ENCODE assay signal across 11 cellular contexts in genomic region chr10:10209152-10209551, GRCh38.
DNase-seq lines count a peak whose midpoint lies in the region; ATAC-seq and TF ChIP-seq lines count a peak whose summit lies in the region.
"Had no signal": no experiment of that assay in that cellular context is flagged by ENCODE, and none has a peak within 500 bp of the region (broad histone marks: within the 10 kb centered on the region; RNA-seq: fewer than 3 reads in every experiment).

No MANE protein-coding gene starts in this region.

- H3K79me2 ChIP-seq in smooth muscle cell (ENCODE audit: low read depth), result no peaks in the 10 kb centered on the region

- H3K27me3 ChIP-seq in smooth muscle cell (ENCODE audit: low read depth), result no peaks in the 10 kb centered on the region
- H3K27me3 ChIP-seq: neutrophil had no signal

- peak; percentile 53 for ATAC-seq in GM21825 (IDR thresholded peaks at IDR 0.05; ENCODE audit: unreplicated experiment)
- ATAC-seq in Right ventricle myocardium superior (ENCODE audit: poor library complexity), result peak; percentile 74

- H3K4me3 ChIP-seq in smooth muscle cell, result no peak overlapping the region

- no peaks in the 10 kb centered on the region for H4K20me1 ChIP-seq in smooth muscle cell (ENCODE audit: low read depth)

- H3K36me3 Mint-ChIP-seq in activated naive CD4-positive, alpha-beta T cell treated with anti-CD3 and anti-CD28 coated beads, Interleukin-2, amount 10 ng/mL, durations not matched to agents 7 days and 5 days, result no peaks in the 10 kb centered on the region

- H3K4me3 Mint-ChIP-seq in activated naive CD4-positive, alpha-beta T cell treated with anti-CD3 and anti-CD28 coated beads, Interleukin-2, amount 10 ng/mL, durations not matched to agents 7 days and 5 days, result no peak overlapping the region

- H3K27me3 Mint-ChIP-seq in activated naive CD4-positive, alpha-beta T cell treated with anti-CD3 and anti-CD28 coated beads, Interleukin-2, amount 10 ng/mL, durations not matched to agents 7 days and 5 days, result no peaks in the 10 kb centered on the region

- no peak overlapping the region for H3K27ac Mint-ChIP-seq in activated naive CD4-positive, alpha-beta T cell treated with anti-CD3 and anti-CD28 coated beads, Interleukin-2, amount 10 ng/mL, durations not matched to agents 7 days and 5 days

- CTCF ChIA-PET in activated naive CD4-positive, alpha-beta T cell treated with anti-CD3 and anti-CD28 coated beads, Interleukin-2, amount 10 ng/mL, durations not matched to agents 7 days and 5 days (lab: Charles Lee), result no interaction called here

- no peaks in the 10 kb centered on the region for H3K4me1 Mint-ChIP-seq in activated naive CD4-positive, alpha-beta T cell treated with anti-CD3 and anti-CD28 coated beads, Interleukin-2, amount 10 ng/mL, durations not matched to agents 7 days and 5 days

- peaks cover 3% of the 10 kb centered on the region for H3K9me3 Mint-ChIP-seq in activated naive CD4-positive, alpha-beta T cell treated with anti-CD3 and anti-CD28 coated beads, Interleukin-2, amount 10 ng/mL, durations not matched to agents 7 days and 5 days

- H3K9ac ChIP-seq in smooth muscle cell (ENCODE audit: low read depth), result no peak overlapping the region

- 16% methylated on average over 3 of the region's 3 CpGs for WGBS in smooth muscle cell (ENCODE audit: low lambda C conversion rate)

- no peaks in the 10 kb centered on the region for H3K4me1 ChIP-seq in smooth muscle cell (ENCODE audit: low read depth)

- H3F3A ChIP-seq in smooth muscle cell (ENCODE audit: low read depth), result peaks cover 4% of the 10 kb centered on the region

- H2AFZ ChIP-seq in smooth muscle cell (ENCODE audit: low read depth), result peak overlapping the region; percentile 76

- H3K27ac ChIP-seq in smooth muscle cell (ENCODE audit: low read depth), result peak overlapping the region; percentile 29
- H3K27ac ChIP-seq: neutrophil had no signal

- no peaks in the 10 kb centered on the region for H3K36me3 ChIP-seq in smooth muscle cell (ENCODE audit: low read depth)
- H3K36me3 ChIP-seq: neutrophil had no signal

- intact Hi-C loops in Right ventricle myocardium superior (cut with DNase I), result no loop called here

- DNase-seq in NOMO-1 treated with DMSO at 0.1 percent for 48 hours (lab: John Stamatoyannopoulos, UW; ENCODE audit: unreplicated experiment), result peak; percentile 17
- peak; percentile 42 for DNase-seq in Right ventricle myocardium superior
- peak; percentile 10 for DNase-seq in smooth muscle cell (lab: John Stamatoyannopoulos, UW; ENCODE audit: unreplicated experiment)
- no peak for DNase-seq in RPMI8226
- no peak for DNase-seq in activated naive CD4-positive, alpha-beta T cell treated with anti-CD3 and anti-CD28 coated beads, Interleukin-2, amount 10 ng/mL, durations not matched to agents 7 days and 5 days
- no peak for DNase-seq in NCI-H146 treated with DMSO at 0.1 percent for 48 hours (lab: John Stamatoyannopoulos, UW; ENCODE audit: unreplicated experiment)
- DNase-seq in NCI-H1694 treated with DMSO at 0.1 percent for 48 hours (lab: John Stamatoyannopoulos, UW), result no peak
- DNase-seq: activated gamma-delta T cell treated with Interleukin-2 at 50 U/mL for 16 hours, NCI-H2029 treated with DMSO at 0.1 percent for 48 hours had no signal

- TF ChIP-seq CTCF in smooth muscle cell (IDR thresholded peaks at IDR 0.05; ENCODE audit: borderline replicate concordance, insufficient read depth, poor library complexity, severe bottlenecking), result no peak

- H3K4me2 ChIP-seq in smooth muscle cell, result peak overlapping the region; percentile 42

- no peaks in the 10 kb centered on the region for H3K9me3 ChIP-seq in smooth muscle cell (replicated peaks; ENCODE audit: low read depth)
- H3K9me3 ChIP-seq: neutrophil had no signal

Comparison
In these comparisons a context has a peak if more than half of its experiments do, and no peak if none do; other contexts are left out.
1. DNase-seq: peak in NOMO-1 treated with DMSO at 0.1 percent for 48 hours (single experiment), Right ventricle myocardium superior (single experiment) and smooth muscle cell (single experiment); none in RPMI8226 (single experiment), activated naive CD4-positive, alpha-beta T cell treated with anti-CD3 and anti-CD28 coated beads, Interleukin-2, amount 10 ng/mL, durations not matched to agents 7 days and 5 days (single experiment), NCI-H146 treated with DMSO at 0.1 percent for 48 hours (single experiment) and NCI-H1694 treated with DMSO at 0.1 percent for 48 hours (single experiment).